ENCODE assay signal across 19 cellular contexts in the genomic region with DNA sequence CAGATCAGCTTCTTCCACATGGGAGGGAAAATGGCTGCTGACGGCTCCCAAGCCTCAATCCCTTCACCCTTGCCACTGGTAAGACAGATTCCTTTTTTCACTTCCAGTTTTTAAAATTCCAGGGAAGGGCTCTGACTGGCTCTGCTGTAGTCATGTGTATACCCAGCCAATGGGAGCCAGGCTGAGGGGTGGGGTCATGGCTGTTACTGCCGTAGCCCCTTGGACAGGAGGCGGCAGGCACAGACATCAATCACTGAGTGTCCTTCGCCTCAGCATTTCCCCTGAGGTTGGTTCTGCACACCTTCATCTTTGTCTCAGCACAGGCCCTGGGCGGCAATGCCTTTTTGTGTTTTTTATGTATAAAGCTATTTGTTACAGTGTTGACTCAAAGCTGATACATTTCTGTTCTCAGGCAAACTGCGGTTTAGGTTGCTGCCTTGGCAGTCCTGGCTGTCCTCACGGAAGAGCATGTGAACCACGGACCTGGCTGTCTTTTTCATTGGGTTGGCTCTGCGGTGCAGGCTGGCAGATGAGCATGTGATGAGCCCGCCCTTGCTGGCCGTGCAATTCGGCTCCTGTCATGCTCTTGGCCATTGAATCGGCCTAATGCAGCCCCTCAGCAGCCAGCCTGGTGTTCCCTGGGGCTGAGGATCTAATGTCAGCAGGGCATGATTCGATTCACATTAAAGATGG.
DNase-seq lines count a peak whose midpoint lies in the region; ATAC-seq, FAIRE-seq and TF ChIP-seq lines count a peak whose summit lies in the region.
"Had no signal": no experiment of that assay in that cellular context is flagged by ENCODE, and none has a peak within 500 bp of the region (broad histone marks: within the 10 kb centered on the region; RNA-seq: fewer than 3 reads in every experiment).

No MANE protein-coding gene starts in this region.

- H3K9me3 Mint-ChIP-seq in activated CD8-positive, alpha-beta T cell treated with anti-CD3 and anti-CD28 coated beads for 36 hours, result no peaks in the 10 kb centered on the region
- H3K9me3 Mint-ChIP-seq: T-cell had no signal

- H3K27ac Mint-ChIP-seq in activated CD8-positive, alpha-beta T cell treated with anti-CD3 and anti-CD28 coated beads for 36 hours, result no peak overlapping the region
- H3K27ac Mint-ChIP-seq: CD4-positive, CD25-positive, alpha-beta regulatory T cell; T-cell had no signal

- CTCF ChIA-PET in activated CD8-positive, alpha-beta T cell treated with anti-CD3 and anti-CD28 coated beads for 36 hours (lab: Charles Lee), result interaction anchor here (1.0 to 2.0 kb wide), 5 partner anchors 9 to 73 kb away, joined by 3 to 6 read pairs (median 3); no protein-coding TSS in a partner anchor

- no peaks in the 10 kb centered on the region for H3K9me3 ChIP-seq in SJCRH30 (replicated peaks)

- H3K4me1 Mint-ChIP-seq in activated CD8-positive, alpha-beta T cell treated with anti-CD3 and anti-CD28 coated beads for 36 hours (ENCODE audit: low read depth), result peaks cover 11% of the 10 kb centered on the region

- TF ChIP-seq CTCF in activated CD8-positive, alpha-beta T cell treated with anti-CD3 and anti-CD28 coated beads for 36 hours (IDR thresholded peaks at IDR 0.05), result no peak

- H3K36me3 ChIP-seq in SJCRH30, result no peaks in the 10 kb centered on the region

- no peak for ATAC-seq in HG02970 (IDR thresholded peaks at IDR 0.05; ENCODE audit: low FRiP score, unreplicated experiment)
- no peak for ATAC-seq in activated CD8-positive, alpha-beta T cell treated with anti-CD3 and anti-CD28 coated beads for 36 hours
- ATAC-seq: HCT116, T-cell had no signal

- no peaks in the 10 kb centered on the region for H3K4me1 ChIP-seq in SJCRH30

- H3K4me3 Mint-ChIP-seq in activated CD8-positive, alpha-beta T cell treated with anti-CD3 and anti-CD28 coated beads for 36 hours, result no peak overlapping the region
- H3K4me3 Mint-ChIP-seq: CD4-positive, CD25-positive, alpha-beta regulatory T cell; T-cell had no signal

- no peaks in the 10 kb centered on the region for H3K27me3 ChIP-seq in SJCRH30

- no peak overlapping the region for H3K4me3 ChIP-seq in SJCRH30

- H3K27me3 Mint-ChIP-seq in activated CD8-positive, alpha-beta T cell treated with anti-CD3 and anti-CD28 coated beads for 36 hours, result peaks cover 12% of the 10 kb centered on the region

- no peak overlapping the region for H3K27ac ChIP-seq in SJCRH30
- H3K27ac ChIP-seq: RWPE1 had no signal

- peak; percentile 94 for FAIRE-seq in urothelium cell line (lab: Jason Lieb, UNC)

- DNase-seq in M059J (ENCODE audit: low read depth) (peak; percentile 23), SJCRH30 (peak; percentile 7 to 17), myocyte (ENCODE audit: low read depth) (peak; percentile 53), urothelium cell line (ENCODE audit: low spot score) (no peak), NOMO-1 treated with dmso at 0.1 percent for 144 hours (lab: John Stamatoyannopoulos, UW; ENCODE audit: unreplicated experiment) (no peak)
- no peak for DNase-seq in activated CD8-positive, alpha-beta T cell treated with anti-CD3 and anti-CD28 coated beads for 36 hours
- DNase-seq: CD4-positive, CD25-positive, alpha-beta regulatory T cell; DMS53; KBM-7; NCI-H1092; NCI-H2107; NCI-H345; NCI-H526; NK-92 treated with Interleukin-12 subunit alpha and Interleukin-12 subunit beta, amount 100 ng/mL, for 24 hours; OCI-M1; T-cell had no signal

- intact Hi-C loops in activated CD8-positive, alpha-beta T cell treated with anti-CD3 and anti-CD28 coated beads for 36 hours (cut with micrococcal nuclease), result loop anchor here (10.0 kb wide), 1 partner anchor 139 kb away; no protein-coding TSS in a partner anchor

- POLR2A ChIA-PET in activated CD8-positive, alpha-beta T cell treated with anti-CD3 and anti-CD28 coated beads for 36 hours (lab: Charles Lee), result no interaction called here

- H3K36me3 Mint-ChIP-seq in activated CD8-positive, alpha-beta T cell treated with anti-CD3 and anti-CD28 coated beads for 36 hours (ENCODE audit: low read depth), result no peaks in the 10 kb centered on the region
- H3K36me3 Mint-ChIP-seq: CD4-positive, CD25-positive, alpha-beta regulatory T cell; T-cell had no signal

Comparison
In these comparisons a context has a peak if more than half of its experiments do, and no peak if none do; other contexts are left out.
1. DNase-seq: peak in M059J (single experiment), SJCRH30 (2 of 2) and myocyte (single experiment); none in urothelium cell line (single experiment), NOMO-1 treated with dmso at 0.1 percent for 144 hours (single experiment) and activated CD8-positive, alpha-beta T cell treated with anti-CD3 and anti-CD28 coated beads for 36 hours (single experiment).